In the genomic region with DNA sequence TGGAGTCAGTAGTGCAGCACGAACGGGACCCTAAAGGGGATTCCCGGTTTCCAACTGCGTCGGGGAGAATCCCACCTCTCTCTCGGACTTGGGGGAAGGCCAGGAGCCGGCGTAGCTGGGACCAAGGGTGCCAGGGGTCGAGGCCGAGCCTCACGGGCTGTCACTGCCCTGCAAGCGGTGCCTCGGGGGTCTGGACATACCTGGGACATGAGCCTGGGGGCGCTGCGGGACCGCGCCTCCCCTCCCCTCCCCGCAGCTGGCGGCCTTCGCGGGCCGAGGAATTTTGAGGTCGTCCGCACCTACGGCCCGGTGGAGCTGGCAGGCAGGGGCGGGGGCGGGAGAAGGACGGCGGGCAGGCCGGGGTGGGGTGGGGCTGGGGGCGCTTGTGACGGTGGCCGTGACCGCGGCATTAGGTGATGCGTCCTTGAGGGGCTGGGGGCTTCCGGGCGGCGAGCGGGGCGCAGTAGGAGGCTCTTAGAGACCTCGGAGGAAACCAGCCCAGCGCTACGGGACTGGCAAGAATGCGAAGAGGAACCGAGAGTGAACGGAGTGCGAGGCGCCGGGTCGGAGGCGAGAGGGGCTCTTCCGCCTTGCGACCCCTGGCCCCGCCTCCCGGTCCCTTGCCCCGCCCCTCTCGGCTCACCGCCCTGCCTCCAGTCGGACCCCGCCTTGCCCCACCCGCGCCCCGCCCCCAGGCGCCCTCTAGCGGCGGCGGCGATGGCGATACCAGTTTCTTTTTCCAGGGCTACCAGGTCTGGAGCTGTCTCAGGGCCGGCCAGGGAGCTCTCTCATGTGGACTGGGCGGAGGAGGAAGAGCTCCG, we compare ENCODE assay signal across 8 cellular contexts. TPM values are rescaled to one million over a fixed set of nuclear protein-coding genes. Genes with fewer than 3 reads are reported as not detected.
A peak's percentile ranks its signal among the peaks of the same experiment; 100 is the strongest.
DNase-seq lines count a peak whose midpoint lies in the region; ATAC-seq and TF ChIP-seq lines count a peak whose summit lies in the region.

No MANE protein-coding gene starts in this region.

- peak overlapping the region; percentile 82 for H3K4me3 ChIP-seq in OCI-LY3 (ENCODE audit: low read length)
- peak overlapping the region; percentile 43 to 84 for H3K4me3 ChIP-seq in muscle layer of colon (ENCODE audit: low read depth in 1 of 2, low read length in 2 of 2)

- H3K4me2 ChIP-seq in OCI-LY3 (ENCODE audit: low read length) = peak overlapping the region; percentile 81

- no peak for TF ChIP-seq POLR2A in erythroblast (IDR thresholded peaks at IDR 0.05; ENCODE audit: low read length)

- DNase-seq in DMS53 treated with DMSO at 0.1 percent for 48 hours (lab: John Stamatoyannopoulos, UW; ENCODE audit: unreplicated experiment) = peak; percentile 87
- DNase-seq in activated T-cell treated with anti-CD3 and anti-CD28 coated beads for 4 hours = peak; percentile 98
- peak; percentile 84 to 90 for DNase-seq in erythroblast (lab: John Stamatoyannopoulos, UW)
- DNase-seq in stimulated activated CD8-positive, alpha-beta memory T cell treated with anti-CD3 and anti-CD28 coated beads, Interleukin-4, amount 100 ng/mL, for 48 hours = peak; percentile 99

- H3K79me2 ChIP-seq in OCI-LY3 (ENCODE audit: low read length) = no peaks in the 10 kb centered on the region

- peak; percentile 97 for ATAC-seq in GM21576 (IDR thresholded peaks at IDR 0.05; ENCODE audit: unreplicated experiment)

- peak overlapping the region; percentile 69; the same call in 1 of the 2 replicates for H2AFZ ChIP-seq in OCI-LY3 (ENCODE audit: low read depth, low read length)

- peak overlapping the region; percentile 85 to 95 (median 94) for H3K4me3 Mint-ChIP-seq in IgD-negative memory B cell

- H3K4me1 ChIP-seq in OCI-LY3 (ENCODE audit: low read length) = peaks cover 17% of the 10 kb centered on the region; the same call in 1 of the 2 replicates
- H3K4me1 ChIP-seq in muscle layer of colon (ENCODE audit: insufficient read depth, low read length) = peaks cover 12% of the 10 kb centered on the region

- H4K20me1 ChIP-seq in OCI-LY3 (ENCODE audit: insufficient read depth, low read length) = no peaks in the 10 kb centered on the region

- H3K27me3 Mint-ChIP-seq in IgD-negative memory B cell = peaks cover 6% of the 10 kb centered on the region

- H3K36me3 ChIP-seq in OCI-LY3 (replicated peaks; ENCODE audit: low read depth, low read length) (no peaks in the 10 kb centered on the region), muscle layer of colon (ENCODE audit: insufficient read depth, low read length) (no peaks in the 10 kb centered on the region)

- TF ChIP-seq CTCF in OCI-LY3 (IDR thresholded peaks at IDR 0.05; ENCODE audit: low read depth, low read length) = peak; percentile 53

- peaks cover 9 to 19% (median 12%) of the 10 kb centered on the region in 3 donors for H3K4me1 Mint-ChIP-seq in IgD-negative memory B cell

- no peaks in the 10 kb centered on the region for H3K9me3 ChIP-seq in OCI-LY3 (ENCODE audit: insufficient read depth, low read length)
- H3K9me3 ChIP-seq in muscle layer of colon (ENCODE audit: low read length) = no peaks in the 10 kb centered on the region

- peaks cover 3% of the 10 kb centered on the region for H3K36me3 Mint-ChIP-seq in IgD-negative memory B cell

- H3K9ac ChIP-seq in OCI-LY3 (ENCODE audit: low read length) (peak overlapping the region; percentile 78), muscle layer of colon (ENCODE audit: low read length) (peak overlapping the region; percentile 62)

- H3K27me3 ChIP-seq in OCI-LY3 (ENCODE audit: low read depth, low read length) = no peaks in the 10 kb centered on the region
- H3K27me3 ChIP-seq in muscle layer of colon (ENCODE audit: control insufficient read depth in 1 of 2, insufficient read depth in 2 of 2, low read length in 2 of 2) = no peaks in the 10 kb centered on the region

- peak overlapping the region; percentile 59 for H3K27ac ChIP-seq in OCI-LY3 (ENCODE audit: low read length)
- H3K27ac ChIP-seq in muscle layer of colon (ENCODE audit: low read depth, low read length) = peak overlapping the region; percentile 42

- no peaks in the 10 kb centered on the region for H3K9me3 Mint-ChIP-seq in IgD-negative memory B cell

- H3K27ac Mint-ChIP-seq in IgD-negative memory B cell = peak overlapping the region; percentile 81 to 92 (median 91)

RNA-seq across cellular contexts. Expression of gene NPVF, which starts 48.3 kb away (rescaled TPM):
- polyA plus RNA-seq in IgD-negative memory B cell = not detected

RNA-seq across cellular contexts. Expression of gene CYCS, which starts 54.9 kb away (rescaled TPM):
- 142 TPM for polyA plus RNA-seq in IgD-negative memory B cell

Comparison
In these comparisons a context has a peak if more than half of its experiments do, and no peak if none do; other contexts are left out.
1. Peak in every context shown above with its lines: DNase-seq, ATAC-seq, H3K4me3 ChIP-seq and H3K27ac ChIP-seq.